In genomic region chr9:38090170-38090569, GRCh38 we compare ENCODE assay signal across 23 cellular contexts. TPM values are rescaled to one million over a fixed set of nuclear protein-coding genes. Genes with fewer than 3 reads are reported as not detected.
DNase-seq lines count a peak whose midpoint lies in the region; ATAC-seq and TF ChIP-seq lines count a peak whose summit lies in the region.
"Had no signal": no experiment of that assay in that cellular context is flagged by ENCODE, and none has a peak within 500 bp of the region (broad histone marks: within the 10 kb centered on the region; RNA-seq: fewer than 3 reads in every experiment).

No MANE protein-coding gene starts in this region.

- H3K9me3 ChIP-seq in HAP-1 (no peaks in the 10 kb centered on the region), transverse colon (no peaks in the 10 kb centered on the region)
- H3K9me3 ChIP-seq: BLaER1 treated with 17β-estradiol and CSF1 and Interleukin-3, amounts not matched to agents 10 nM and 100 nM; Caco-2; MG63; Peyer's patch had no signal

- in situ Hi-C loops in HAP-1 (cut with MboI; ENCODE audit: low sequenced_read_pairs) (loop anchor here (5.0 kb wide), 1 partner anchor 272 kb away; no protein-coding TSS in a partner anchor), transverse colon (cut with MboI; ENCODE audit: low pct_ligation_motif_present in 1 of 4, low pct_unique_long_range_greater_than_20kb in 1 of 4, low sequenced_read_pairs in 3 of 4) (loop anchor here (25.0 kb wide), 2 partner anchors 272 to 322 kb away; partner anchors contain the start of gene IGFBPL1 (in 1 of the 4))

- H3K27me3 ChIP-seq in HAP-1 (ENCODE audit: low read depth) (no peaks in the 10 kb centered on the region), transverse colon (no peaks in the 10 kb centered on the region)
- H3K27me3 ChIP-seq: BLaER1 treated with 17β-estradiol and CSF1 and Interleukin-3, amounts not matched to agents 10 nM and 100 nM; MG63; Peyer's patch had no signal

- no peak for ATAC-seq in activated CD8-positive, alpha-beta memory T cell treated with anti-CD3 and anti-CD28 coated beads, Interleukin-2, amount 10 ng/mL, durations not matched to agents 7 days and 5 days
- ATAC-seq in stimulated activated memory B cell treated with anti-CD40 and anti-IgM and Interleukin-4, amounts not matched to agents 10 μg/mL and 1 μg/mL and 100 μg/mL, for 72 hours, result peak; percentile 48
- ATAC-seq in HG02884 (IDR thresholded peaks at IDR 0.05; ENCODE audit: unreplicated experiment), result no peak

- no peak for TF ChIP-seq EP300 in transverse colon (IDR thresholded peaks at IDR 0.05; ENCODE audit: low read depth)

- intact Hi-C loops in transverse colon (cut with DNase I; ENCODE audit: low total_unique reads), result no loop called here

- DNase-seq in activated CD8-positive, alpha-beta memory T cell treated with anti-CD3 and anti-CD28 coated beads, Interleukin-2, amount 10 ng/mL, durations not matched to agents 7 days and 5 days, result peak; percentile 18
- no peak for DNase-seq in activated CD8-positive, alpha-beta memory T cell treated with anti-CD3 and anti-CD28 coated beads, Interleukin-2, amount 50 U/mL, for 4 hours
- DNase-seq in HAP-1 (ENCODE audit: low spot score in 2 of 2) (peak; percentile 37 to 39), coronary artery (ENCODE audit: low spot score) (peak; percentile 5), NCI-H146 treated with DMSO at 0.1 percent for 48 hours (lab: John Stamatoyannopoulos, UW; ENCODE audit: unreplicated experiment) (no peak), transverse colon (no peak)
- DNase-seq: Caco-2; CD4-positive, alpha-beta memory T cell; DND-41; MG63; NCI-H1048; NCI-H1417 treated with DMSO at 0.1 percent for 48 hours; NCI-H187 treated with DMSO at 0.1 percent for 48 hours; NCI-H2107; NCI-H2227 treated with DMSO at 0.1 percent for 48 hours; NCI-H510A; NCI-H748 treated with DMSO at 0.1 percent for 48 hours; Peyer's patch; Right ventricle myocardium superior had no signal

- no peak overlapping the region for H3K27ac ChIP-seq in coronary artery
- H3K27ac ChIP-seq in transverse colon, result no peak overlapping the region
- H3K27ac ChIP-seq: 22Rv1; BLaER1 treated with 17β-estradiol and CSF1 and Interleukin-3, amounts not matched to agents 10 nM and 100 nM; Peyer's patch had no signal

- H3K27me3 Mint-ChIP-seq in activated CD8-positive, alpha-beta memory T cell treated with anti-CD3 and anti-CD28 coated beads, Interleukin-2, amount 10 ng/mL, durations not matched to agents 7 days and 5 days, result peaks cover 35% of the 10 kb centered on the region
- peaks cover 17% of the 10 kb centered on the region for H3K27me3 Mint-ChIP-seq in stimulated activated memory B cell treated with anti-CD40 and anti-IgM and Interleukin-4, amounts not matched to agents 10 μg/mL and 1 μg/mL and 100 μg/mL, for 72 hours

- no peak for TF ChIP-seq POLR2A in transverse colon (IDR thresholded peaks at IDR 0.05)

- CTCF ChIA-PET in activated CD8-positive, alpha-beta memory T cell treated with anti-CD3 and anti-CD28 coated beads, Interleukin-2, amount 10 ng/mL, durations not matched to agents 7 days and 5 days (lab: Charles Lee), result interaction anchor here (1.6 to 5.1 kb wide), 2 partner anchors 19 to 178 kb away, joined by 4 to 51 read pairs; no protein-coding TSS in a partner anchor

- TF ChIP-seq CTCF in coronary artery (IDR thresholded peaks at IDR 0.05) (no peak), transverse colon (IDR thresholded peaks at IDR 0.05) (no peak)

- no peaks in the 10 kb centered on the region for H3K36me3 Mint-ChIP-seq in activated CD8-positive, alpha-beta memory T cell treated with anti-CD3 and anti-CD28 coated beads, Interleukin-2, amount 10 ng/mL, durations not matched to agents 7 days and 5 days
- no peaks in the 10 kb centered on the region for H3K36me3 Mint-ChIP-seq in stimulated activated memory B cell treated with anti-CD40 and anti-IgM and Interleukin-4, amounts not matched to agents 10 μg/mL and 1 μg/mL and 100 μg/mL, for 72 hours
- H3K36me3 Mint-ChIP-seq: CD4-positive, alpha-beta memory T cell had no signal

- H3K36me3 ChIP-seq in HAP-1 (replicated peaks), result no peaks in the 10 kb centered on the region
- no peaks in the 10 kb centered on the region for H3K36me3 ChIP-seq in transverse colon
- H3K36me3 ChIP-seq: BLaER1 treated with 17β-estradiol and CSF1 and Interleukin-3, amounts not matched to agents 10 nM and 100 nM; MG63; Peyer's patch had no signal

- no peak overlapping the region for H3K4me3 Mint-ChIP-seq in activated CD8-positive, alpha-beta memory T cell treated with anti-CD3 and anti-CD28 coated beads, Interleukin-2, amount 10 ng/mL, durations not matched to agents 7 days and 5 days
- no peak overlapping the region for H3K4me3 Mint-ChIP-seq in stimulated activated memory B cell treated with anti-CD40 and anti-IgM and Interleukin-4, amounts not matched to agents 10 μg/mL and 1 μg/mL and 100 μg/mL, for 72 hours
- H3K4me3 Mint-ChIP-seq: CD4-positive, alpha-beta memory T cell had no signal

- WGBS in transverse colon (ENCODE audit: low coverage in 1 of 2), 2 donors, result 72 to 74% methylated on average over 8 to 9 of the region's 9 CpGs

- no peak overlapping the region for H3K27ac Mint-ChIP-seq in activated CD8-positive, alpha-beta memory T cell treated with anti-CD3 and anti-CD28 coated beads, Interleukin-2, amount 10 ng/mL, durations not matched to agents 7 days and 5 days
- H3K27ac Mint-ChIP-seq in stimulated activated memory B cell treated with anti-CD40 and anti-IgM and Interleukin-4, amounts not matched to agents 10 μg/mL and 1 μg/mL and 100 μg/mL, for 72 hours, result peak overlapping the region; percentile 59
- H3K27ac Mint-ChIP-seq: CD4-positive, alpha-beta memory T cell had no signal

- no peaks in the 10 kb centered on the region for H3K4me1 Mint-ChIP-seq in activated CD8-positive, alpha-beta memory T cell treated with anti-CD3 and anti-CD28 coated beads, Interleukin-2, amount 10 ng/mL, durations not matched to agents 7 days and 5 days
- H3K4me1 Mint-ChIP-seq in stimulated activated memory B cell treated with anti-CD40 and anti-IgM and Interleukin-4, amounts not matched to agents 10 μg/mL and 1 μg/mL and 100 μg/mL, for 72 hours, result peaks cover 22% of the 10 kb centered on the region

- H3K4me3 ChIP-seq in HAP-1 (no peak overlapping the region), coronary artery (no peak overlapping the region), transverse colon (no peak overlapping the region)
- H3K4me3 ChIP-seq: BLaER1 treated with 17β-estradiol and CSF1 and Interleukin-3, amounts not matched to agents 10 nM and 100 nM; MG63; Peyer's patch had no signal

- no peaks in the 10 kb centered on the region for H3K9me3 Mint-ChIP-seq in activated CD8-positive, alpha-beta memory T cell treated with anti-CD3 and anti-CD28 coated beads, Interleukin-2, amount 10 ng/mL, durations not matched to agents 7 days and 5 days (ENCODE audit: low read depth)
- H3K9me3 Mint-ChIP-seq in stimulated activated memory B cell treated with anti-CD40 and anti-IgM and Interleukin-4, amounts not matched to agents 10 μg/mL and 1 μg/mL and 100 μg/mL, for 72 hours, result no peaks in the 10 kb centered on the region
- H3K9me3 Mint-ChIP-seq: CD4-positive, alpha-beta memory T cell had no signal

- peaks cover 28% of the 10 kb centered on the region for H3K4me1 ChIP-seq in HAP-1
- peaks cover 0 to 3% (median 0%) of the 10 kb centered on the region in 4 donors for H3K4me1 ChIP-seq in transverse colon
- H3K4me1 ChIP-seq: Caco-2 had no signal

RNA-seq across cellular contexts. Expression of gene SHB, which starts 21.1 kb away (rescaled TPM):
- 1 to 10 TPM in 1 of 2 experiments, under 1 TPM in 1; 0.23 to 1.1 TPM for total RNA-seq in activated CD8-positive, alpha-beta memory T cell treated with anti-CD3 and anti-CD28 coated beads, Interleukin-2, amount 10 ng/mL, durations not matched to agents 7 days and 5 days
- 10 to 100 TPM; 11.9 to 33.7 (median 22.2) TPM for total RNA-seq in transverse colon

Comparison
In these comparisons a context has a peak if more than half of its experiments do, and no peak if none do; other contexts are left out.
1. DNase-seq: peak in activated CD8-positive, alpha-beta memory T cell treated with anti-CD3 and anti-CD28 coated beads, Interleukin-2, amount 10 ng/mL, durations not matched to agents 7 days and 5 days (single experiment), HAP-1 (2 of 2) and coronary artery (single experiment); none in activated CD8-positive, alpha-beta memory T cell treated with anti-CD3 and anti-CD28 coated beads, Interleukin-2, amount 50 U/mL, for 4 hours (single experiment), NCI-H146 treated with DMSO at 0.1 percent for 48 hours (single experiment) and transverse colon (single experiment).
2. RNA of gene SHB, which starts 21.1 kb away (total RNA-seq): 11.9 to 33.7 TPM in transverse colon; 0.23 to 1.1 TPM in activated CD8-positive, alpha-beta memory T cell treated with anti-CD3 and anti-CD28 coated beads, Interleukin-2, amount 10 ng/mL, durations not matched to agents 7 days and 5 days; every median in the first group is over 4 times any median in the second.